ENCODE assay signal across 32 cellular contexts in the genomic region with DNA sequence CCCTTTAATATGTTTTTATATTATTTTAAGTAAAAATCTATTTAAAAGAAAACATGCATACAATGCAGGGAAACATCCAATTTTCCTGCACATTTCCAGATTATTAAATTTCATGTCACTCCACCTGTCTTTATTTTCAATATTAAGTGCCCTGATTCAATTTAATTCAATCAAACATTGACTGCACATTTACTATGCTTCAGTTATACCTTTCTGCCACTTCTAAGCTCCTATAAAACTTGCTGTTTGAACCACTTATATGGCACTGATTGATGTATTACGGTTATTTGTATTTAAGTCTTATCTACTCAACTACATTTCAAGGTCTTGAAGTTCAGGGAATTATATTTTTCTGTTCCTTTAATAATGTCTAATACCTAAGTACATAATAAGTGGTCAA.
A peak's percentile ranks its signal among the peaks of the same experiment; 100 is the strongest.
DNase-seq lines count a peak whose midpoint lies in the region; FAIRE-seq and TF ChIP-seq lines count a peak whose summit lies in the region.
"Had no signal": no experiment of that assay in that cellular context is flagged by ENCODE, and none has a peak within 500 bp of the region (broad histone marks: within the 10 kb centered on the region; RNA-seq: fewer than 3 reads in every experiment).

No MANE protein-coding gene starts in this region.

- no peak overlapping the region for H3K4me3 Mint-ChIP-seq in activated CD4-positive, alpha-beta memory T cell treated with anti-CD3 and anti-CD28 coated beads, Interleukin-2, amount 10 ng/mL, durations not matched to agents 7 days and 5 days
- H3K4me3 Mint-ChIP-seq: B cell; CD14-positive monocyte; CD4-positive, alpha-beta memory T cell; CD4-positive, alpha-beta T cell; CD4-positive, CD25-positive, alpha-beta regulatory T cell; CD8-positive, alpha-beta memory T cell; CD8-positive, alpha-beta T cell had no signal

- peak overlapping the region; percentile 56 for H3K4me2 ChIP-seq in neural cell (ENCODE audit: low read length)
- H3K4me2 ChIP-seq: A549; BLaER1; BLaER1 treated with 17β-estradiol and CSF1 and Interleukin-3, amounts not matched to agents 10 nM and 100 nM had no signal

- H3K9me3 ChIP-seq in neural cell (ENCODE audit: low read length) = no peaks in the 10 kb centered on the region
- H3K9me3 ChIP-seq: A549; BE2C; BLaER1; BLaER1 treated with 17β-estradiol and CSF1 and Interleukin-3, amounts not matched to agents 10 nM and 100 nM; Caco-2 had no signal

- H3K9me3 Mint-ChIP-seq in activated CD4-positive, alpha-beta memory T cell treated with anti-CD3 and anti-CD28 coated beads, Interleukin-2, amount 10 ng/mL, durations not matched to agents 7 days and 5 days = peaks cover 3% of the 10 kb centered on the region
- H3K9me3 Mint-ChIP-seq: CD4-positive, alpha-beta T cell; CD8-positive, alpha-beta T cell had no signal

- no peak for TF ChIP-seq CTCF in D721Med (IDR thresholded peaks at IDR 0.05; ENCODE audit: insufficient read depth, missing control alignments)
- TF ChIP-seq CTCF in neural cell (IDR thresholded peaks at IDR 0.05; ENCODE audit: poor library complexity, severe bottlenecking) = no peak

- peak; percentile 21 for FAIRE-seq in D721Med (lab: Jason Lieb, UNC)
- FAIRE-seq: A204.1, A549 had no signal

- H3K36me3 ChIP-seq in neural cell (ENCODE audit: insufficient read depth, low read length) = no peaks in the 10 kb centered on the region
- H3K36me3 ChIP-seq: BE2C; BLaER1; BLaER1 treated with 17β-estradiol and CSF1 and Interleukin-3, amounts not matched to agents 10 nM and 100 nM had no signal

- H3K36me3 Mint-ChIP-seq in activated CD4-positive, alpha-beta memory T cell treated with anti-CD3 and anti-CD28 coated beads, Interleukin-2, amount 10 ng/mL, durations not matched to agents 7 days and 5 days (ENCODE audit: low read depth) = no peaks in the 10 kb centered on the region
- H3K36me3 Mint-ChIP-seq: CD14-positive monocyte; CD4-positive, alpha-beta memory T cell; CD4-positive, CD25-positive, alpha-beta regulatory T cell; CD8-positive, alpha-beta memory T cell; CD8-positive, alpha-beta T cell had no signal

- DNase-seq in D721Med (ENCODE audit: insufficient read length, low spot score) = no peak
- DNase-seq in activated CD4-positive, alpha-beta memory T cell treated with anti-CD3 and anti-CD28 coated beads, Interleukin-2, amount 10 ng/mL, durations not matched to agents 7 days and 5 days = no peak
- no peak for DNase-seq in SHP77 (lab: John Stamatoyannopoulos, UW)
- DNase-seq: 8988T; ACHN; AML-193; BE2C; C1 segment of cervical spinal cord; Caco-2; Calu3; CD4-positive, alpha-beta memory T cell; CD4-positive, alpha-beta T cell; CD4-positive, CD25-positive, alpha-beta regulatory T cell; CD8-positive, alpha-beta memory T cell; CD8-positive, alpha-beta T cell; COR-L47; DMS 273 treated with DMSO at 0.1 percent for 48 hours; DMS153; DMS53; DMS79; DMS79 treated with DMSO at 0.1 percent for 48 hours; DND-41; EL had no signal

- H3K9ac ChIP-seq in neural cell (ENCODE audit: low read length) = no peak overlapping the region
- H3K9ac ChIP-seq: BLaER1; BLaER1 treated with 17β-estradiol and CSF1 and Interleukin-3, amounts not matched to agents 10 nM and 100 nM had no signal

- peak; percentile 98 for TF ChIP-seq EP300 in neural cell (conservative IDR thresholded peaks at IDR 0.05; ENCODE audit: poor library complexity, severe bottlenecking)

- no peaks in the 10 kb centered on the region for H3K27me3 ChIP-seq in neural cell (ENCODE audit: insufficient read depth, low read depth, low read length)
- H3K27me3 ChIP-seq: BE2C; BLaER1; BLaER1 treated with 17β-estradiol and CSF1 and Interleukin-3, amounts not matched to agents 10 nM and 100 nM had no signal

- no peak overlapping the region for H3K27ac ChIP-seq in neural cell (ENCODE audit: low read length)
- H3K27ac ChIP-seq: 22Rv1; A549; BLaER1; BLaER1 treated with 17β-estradiol and CSF1 and Interleukin-3, amounts not matched to agents 10 nM and 100 nM; C4-2B had no signal

- no peak overlapping the region for H3K27ac Mint-ChIP-seq in activated CD4-positive, alpha-beta memory T cell treated with anti-CD3 and anti-CD28 coated beads, Interleukin-2, amount 10 ng/mL, durations not matched to agents 7 days and 5 days
- H3K27ac Mint-ChIP-seq: B cell; CD14-positive monocyte; CD4-positive, alpha-beta memory T cell; CD4-positive, alpha-beta T cell; CD4-positive, CD25-positive, alpha-beta regulatory T cell; CD8-positive, alpha-beta T cell had no signal

- no peaks in the 10 kb centered on the region for H3F3A ChIP-seq in neural cell (ENCODE audit: insufficient read depth, low read length, poor library complexity, severe bottlenecking)

- H3K27me3 Mint-ChIP-seq in activated CD4-positive, alpha-beta memory T cell treated with anti-CD3 and anti-CD28 coated beads, Interleukin-2, amount 10 ng/mL, durations not matched to agents 7 days and 5 days = no peaks in the 10 kb centered on the region
- H3K27me3 Mint-ChIP-seq: B cell; CD4-positive, CD25-positive, alpha-beta regulatory T cell had no signal

- no peaks in the 10 kb centered on the region for H3K9me2 ChIP-seq in neural cell (ENCODE audit: insufficient read depth, low read length)

- no peaks in the 10 kb centered on the region for H3K79me2 ChIP-seq in neural cell (replicated peaks; ENCODE audit: insufficient read depth, low read length)

- no peak overlapping the region for H3K4me3 ChIP-seq in neural cell (ENCODE audit: low read length)
- H3K4me3 ChIP-seq: A549; BLaER1; BLaER1 treated with 17β-estradiol and CSF1 and Interleukin-3, amounts not matched to agents 10 nM and 100 nM had no signal

- TF ChIP-seq RAD21 in neural cell (conservative IDR thresholded peaks at IDR 0.05) = no peak

- no peak overlapping the region for H2AFZ ChIP-seq in neural cell (ENCODE audit: low read depth, low read length)

- CTCF ChIA-PET in activated CD4-positive, alpha-beta memory T cell treated with anti-CD3 and anti-CD28 coated beads, Interleukin-2, amount 10 ng/mL, durations not matched to agents 7 days and 5 days (lab: Charles Lee) = no interaction called here

- POLR2A ChIA-PET in activated CD4-positive, alpha-beta memory T cell treated with anti-CD3 and anti-CD28 coated beads, Interleukin-2, amount 10 ng/mL, durations not matched to agents 7 days and 5 days (lab: Charles Lee) = no interaction called here

- no peaks in the 10 kb centered on the region for H3K4me1 Mint-ChIP-seq in activated CD4-positive, alpha-beta memory T cell treated with anti-CD3 and anti-CD28 coated beads, Interleukin-2, amount 10 ng/mL, durations not matched to agents 7 days and 5 days
- H3K4me1 Mint-ChIP-seq: B cell; CD14-positive monocyte; CD4-positive, alpha-beta memory T cell; CD4-positive, CD25-positive, alpha-beta regulatory T cell; CD8-positive, alpha-beta memory T cell had no signal

- H4K20me1 ChIP-seq in neural cell (ENCODE audit: insufficient read depth) = no peaks in the 10 kb centered on the region
- H4K20me1 ChIP-seq: BLaER1; BLaER1 treated with 17β-estradiol and CSF1 and Interleukin-3, amounts not matched to agents 10 nM and 100 nM had no signal

TF ChIP-seq in neural cell, 6 proteins besides CTCF, POLR2A, EP300 and RAD21:
- TF ChIP-seq POLR2AphosphoS5 (IDR thresholded peaks at IDR 0.05) = peak; percentile 68
- TF ChIP-seq MXI1 (conservative IDR thresholded peaks at IDR 0.05; ENCODE audit: poor library complexity, severe bottlenecking) = no peak
- no peak for TF ChIP-seq TAF1 (IDR thresholded peaks at IDR 0.05; ENCODE audit: low read depth)
- TF ChIP-seq REST (IDR thresholded peaks at IDR 0.05; ENCODE audit: borderline replicate concordance) = peak; percentile 35
- TF ChIP-seq EZH2 (IDR thresholded peaks at IDR 0.05; ENCODE audit: borderline replicate concordance, insufficient read depth, low read length, poor library complexity, severe bottlenecking) = no peak
- no peak for TF ChIP-seq SMC3 (conservative IDR thresholded peaks at IDR 0.05; ENCODE audit: poor library complexity)
TF ChIP-seq in neural cell: peak in this region for 2.
